9 cellular contexts compared by ENCODE assay signal in genomic region chr17:50841949-50842354, GRCh38.
A peak's percentile ranks its signal among the peaks of the same experiment; 100 is the strongest.
DNase-seq lines count a peak whose midpoint lies in the region; ATAC-seq and TF ChIP-seq lines count a peak whose summit lies in the region.
"Had no signal": no experiment of that assay in that cellular context is flagged by ENCODE, and none has a peak within 500 bp of the region (broad histone marks: within the 10 kb centered on the region; RNA-seq: fewer than 3 reads in every experiment).

No MANE protein-coding gene starts in this region.

- TF ChIP-seq CTCF in astrocyte of the cerebellum (IDR thresholded peaks at IDR 0.05; ENCODE audit: low read depth, low read length, missing control alignments): peak; percentile 87

- no peak for ATAC-seq in GM19324 (IDR thresholded peaks at IDR 0.05; ENCODE audit: low FRiP score, unreplicated experiment)

- DNase-seq in NCI-H1417 (lab: John Stamatoyannopoulos, UW) (peak; percentile 51 to 79 (median 60)), NCI-H1417 treated with DMSO at 0.1 percent for 48 hours (lab: John Stamatoyannopoulos, UW) (no peak), NCI-H1105 treated with DMSO at 0.1 percent for 48 hours (lab: John Stamatoyannopoulos, UW) (peak; percentile 51), SW 1271 (lab: John Stamatoyannopoulos, UW) (peak; percentile 20 to 38), astrocyte of the cerebellum (ENCODE audit: low read depth) (peak; percentile 39), hypothalamus (lab: John Stamatoyannopoulos, UW) (peak in 45 of 51 donors; percentile 27 to 87 (median 61))
- peak; percentile 49 for DNase-seq in stimulated activated CD4-positive, alpha-beta T cell treated with anti-CD3 and anti-CD28 coated beads, Interleukin-12 subunit alpha, Interleukin-12 subunit beta, amount 100 ng/mL, for 4 hours

- no peak overlapping the region for H3K4me3 ChIP-seq in astrocyte of the cerebellum (ENCODE audit: low read depth, low read length)
- H3K4me3 ChIP-seq: BLaER1 had no signal

- in situ Hi-C loops in astrocyte of the cerebellum (cut with HindIII; ENCODE audit: low sequenced_read_pairs): loop anchor here (10.0 kb wide), 1 partner anchor 103 kb away; no protein-coding TSS in a partner anchor
